Comparison of ENCODE assay signal across 8 cellular contexts in genomic region chr13:32314271-32314967, GRCh38. TPM values are rescaled to one million over a fixed set of nuclear protein-coding genes. Genes with fewer than 3 reads are reported as not detected.
A peak's percentile ranks its signal among the peaks of the same experiment; 100 is the strongest.
DNase-seq lines count a peak whose midpoint lies in the region; ATAC-seq and TF ChIP-seq lines count a peak whose summit lies in the region.

No MANE protein-coding gene starts in this region.

- H3K4me1 ChIP-seq in mucosa of descending colon (ENCODE audit: low read depth), result peaks cover 5% of the 10 kb centered on the region

- H3K4me3 Mint-ChIP-seq in activated naive CD4-positive, alpha-beta T cell treated with anti-CD3 and anti-CD28 coated beads, Interleukin-2, amount 50 U/mL, for 24 hours, result peak overlapping the region; percentile 96
- peak overlapping the region; percentile 92 for H3K4me3 Mint-ChIP-seq in chondrocyte (ENCODE audit: unreplicated experiment)

- H3K36me3 ChIP-seq in mucosa of descending colon (ENCODE audit: low read depth), result no peaks in the 10 kb centered on the region

- H3K9me3 Mint-ChIP-seq in activated naive CD4-positive, alpha-beta T cell treated with anti-CD3 and anti-CD28 coated beads, Interleukin-2, amount 50 U/mL, for 24 hours, result no peaks in the 10 kb centered on the region
- H3K9me3 Mint-ChIP-seq in chondrocyte (ENCODE audit: low read depth), result no peaks in the 10 kb centered on the region

- no peaks in the 10 kb centered on the region for H3K27me3 Mint-ChIP-seq in activated naive CD4-positive, alpha-beta T cell treated with anti-CD3 and anti-CD28 coated beads, Interleukin-2, amount 50 U/mL, for 24 hours
- H3K27me3 Mint-ChIP-seq in chondrocyte (ENCODE audit: low read depth), result no peaks in the 10 kb centered on the region

- intact Hi-C loops in mucosa of descending colon (cut with DNase I, micrococcal nuclease), result loop anchor here in 1 of 2 donors (10.0 kb wide), 1 partner anchor 110 kb away; the partner anchor contains the start of gene N4BP2L1

- H3K9me3 ChIP-seq in mucosa of descending colon, result no peaks in the 10 kb centered on the region

- H3K27ac Mint-ChIP-seq in activated naive CD4-positive, alpha-beta T cell treated with anti-CD3 and anti-CD28 coated beads, Interleukin-2, amount 50 U/mL, for 24 hours, result peak overlapping the region; percentile 100
- H3K27ac Mint-ChIP-seq in chondrocyte (ENCODE audit: unreplicated experiment), result peak overlapping the region; percentile 97

- DNase-seq in activated naive CD4-positive, alpha-beta T cell (lab: John Stamatoyannopoulos, UW), result no peak
- DNase-seq in chondrocyte (ENCODE audit: low spot score) (no peak), mucosa of descending colon (peak; percentile 49 to 76 (median 50)), NCI-H2227 treated with DMSO at 0.1 percent for 48 hours (lab: John Stamatoyannopoulos, UW) (no peak), foreskin melanocyte (no peak), SHP77 treated with DMSO at 0.1 percent for 48 hours (lab: John Stamatoyannopoulos, UW) (no peak)

- TF ChIP-seq CTCF in chondrocyte (IDR thresholded peaks at IDR 0.05) (no peak), mucosa of descending colon (IDR thresholded peaks at IDR 0.05) (no peak)

- H3K4me1 Mint-ChIP-seq in activated naive CD4-positive, alpha-beta T cell treated with anti-CD3 and anti-CD28 coated beads, Interleukin-2, amount 50 U/mL, for 24 hours, result peaks cover 21% of the 10 kb centered on the region
- peaks cover 24% of the 10 kb centered on the region for H3K4me1 Mint-ChIP-seq in chondrocyte (ENCODE audit: low read depth)

- no peak overlapping the region for H3K4me3 ChIP-seq in mucosa of descending colon

- no peak for ATAC-seq in mucosa of descending colon
- ATAC-seq in GM18498 (IDR thresholded peaks at IDR 0.05; ENCODE audit: unreplicated experiment), result no peak

- H3K36me3 Mint-ChIP-seq in activated naive CD4-positive, alpha-beta T cell treated with anti-CD3 and anti-CD28 coated beads, Interleukin-2, amount 50 U/mL, for 24 hours, result peaks cover 1% of the 10 kb centered on the region
- no peaks in the 10 kb centered on the region for H3K36me3 Mint-ChIP-seq in chondrocyte (ENCODE audit: low read depth)

RNA-seq across cellular contexts. Expression of gene ZAR1L, which starts 0.7 kb away (rescaled TPM):
- not detected in 3 replicates for total RNA-seq in chondrocyte
- not detected for total RNA-seq in mucosa of descending colon

RNA-seq across cellular contexts. Expression of gene BRCA2, which starts 0.9 kb away (rescaled TPM):
- total RNA-seq in chondrocyte (2.5 to 7.5 TPM (median 4.4 TPM) in 3 replicates), mucosa of descending colon (1 to 10 TPM; 1.8 to 4.8 (median 2.5) TPM)

Comparison
In these comparisons a context has a peak if more than half of its experiments do, and no peak if none do; other contexts are left out.
1. DNase-seq: peak in mucosa of descending colon (3 of 3); none in activated naive CD4-positive, alpha-beta T cell (0 of 4), chondrocyte (single experiment), NCI-H2227 treated with DMSO at 0.1 percent for 48 hours (single experiment), foreskin melanocyte (single experiment) and SHP77 treated with DMSO at 0.1 percent for 48 hours (single experiment).